8 cellular contexts compared by ENCODE assay signal in genomic region chr19:43950834-43951626, GRCh38. TPM values are rescaled to one million over a fixed set of nuclear protein-coding genes. Genes with fewer than 3 reads are reported as not detected.
DNase-seq lines count a peak whose midpoint lies in the region; ATAC-seq and TF ChIP-seq lines count a peak whose summit lies in the region.

Gene ZNF221 (plus strand): TSS chr19:43951228. CDS start chr19:43962727, 11,499 bp downstream.

- peak within 1 kb of the TSS; percentile 73 to 80 for H3K4me3 ChIP-seq in HCT116 (replicated peaks in 1 of 2; ENCODE audit: low read depth in 1 of 2, low read length in 2 of 2)
- H3K4me3 ChIP-seq in heart left ventricle, result peak within 1 kb of the TSS; percentile 57 to 95 (median 78)
- H3K4me3 ChIP-seq in parathyroid adenoma (ENCODE audit: low read depth, low read length), result peak within 1 kb of the TSS; percentile 100

- CTCF ChIA-PET in HCT116 (lab: Charles Lee), result interaction anchor here (0.8 to 1.2 kb wide), 3 partner anchors 16 to 283 kb away, joined by 3 to 8 read pairs (median 3); partner anchors contain the start of genes ZNF283 and ZNF45

- POLR2A ChIA-PET in HCT116 (lab: Charles Lee), result interaction anchor here (0.9 kb wide), 1 partner anchor 16 kb away, joined by 6 read pairs; the partner anchor contains the start of gene ZNF45

- peak within 1 kb of the TSS; percentile 96 for H3K27ac Mint-ChIP-seq in type B pancreatic cell

- H3K36me3 Mint-ChIP-seq in type B pancreatic cell, result peaks cover 34% of the 10 kb centered on the region

- H3K27ac ChIP-seq in HCT116 (ENCODE audit: low read depth, low read length) (peak within 1 kb of the TSS; percentile 56), heart left ventricle (peak within 1 kb of the TSS; percentile 18 to 85 (median 75)), parathyroid adenoma (peak within 1 kb of the TSS; percentile 2)

- H2AFZ ChIP-seq in HCT116 (ENCODE audit: low read depth, low read length, poor library complexity, severe bottlenecking), result peak within 1 kb of the TSS; percentile 100
- H2AFZ ChIP-seq in parathyroid adenoma, result peak within 1 kb of the TSS; percentile 88

- H3K4me1 Mint-ChIP-seq in type B pancreatic cell (ENCODE audit: unreplicated experiment), result peaks cover 12% of the 10 kb centered on the region

- peak within 1 kb of the TSS; percentile 100 for H3K4me3 Mint-ChIP-seq in type B pancreatic cell

- no peaks in the 10 kb centered on the region for H3K79me2 ChIP-seq in HCT116 (ENCODE audit: insufficient read depth, low read length)
- no peaks in the 10 kb centered on the region for H3K79me2 ChIP-seq in parathyroid adenoma

- H3K9ac ChIP-seq in HCT116 (ENCODE audit: low read length) (peak within 1 kb of the TSS; percentile 49), parathyroid adenoma (no peak within 1 kb of the TSS)

- ATAC-seq in HCT116 (peak; percentile 96), SK-N-SH treated with all-trans-retinoic acid at 6 μM for 48 hours (peak; percentile 100), heart left ventricle (peak; percentile 98 to 100 (median 100))

- TF ChIP-seq POLR2A in HCT116 (IDR thresholded peaks at IDR 0.05; ENCODE audit: borderline replicate concordance, extremely low read depth, insufficient read depth, insufficient read length) (no peak), heart left ventricle (IDR thresholded peaks at IDR 0.05) (no peak)

- peak; percentile 57 for TF ChIP-seq RAD21 in HCT116 (IDR thresholded peaks at IDR 0.05; ENCODE audit: low read depth)

- peaks cover 19% of the 10 kb centered on the region for H3K27me3 Mint-ChIP-seq in type B pancreatic cell

- H3K4me1 ChIP-seq in HCT116 (ENCODE audit: control insufficient read depth in 1 of 2, insufficient read depth in 2 of 2, low read length in 2 of 2) (peaks cover 2 to 4% of the 10 kb centered on the region in 2 experiments; a peak in 3 of 4 replicates), heart left ventricle (peaks cover 0 to 5% (median 0%) of the 10 kb centered on the region in 12 donors), parathyroid adenoma (no peaks in the 10 kb centered on the region)

- no peaks in the 10 kb centered on the region for H3K36me3 ChIP-seq in HCT116 (ENCODE audit: control insufficient read depth in 1 of 2, insufficient read depth in 2 of 2, low read length in 2 of 2)
- peaks cover 0 to 13% (median 0%) of the 10 kb centered on the region in 9 donors for H3K36me3 ChIP-seq in heart left ventricle
- H3K36me3 ChIP-seq in parathyroid adenoma (ENCODE audit: control insufficient read depth, insufficient read depth, low read length), result no peaks in the 10 kb centered on the region

- peak in 2 of 3 experiments; percentile 49 to 58; a peak in 4 of 6 replicates for TF ChIP-seq CTCF in HCT116 (IDR thresholded peaks at IDR 0.05 in 2 of 3, conservative IDR thresholded peaks at IDR 0.05 in 1 of 3; ENCODE audit: borderline replicate concordance in 1 of 3, insufficient read depth in 1 of 3, low read depth in 2 of 3, low read length in 2 of 3)
- TF ChIP-seq CTCF in heart left ventricle (IDR thresholded peaks at IDR 0.05), result peak; percentile 19 to 75 (median 44)
- TF ChIP-seq CTCF in parathyroid adenoma (IDR thresholded peaks at IDR 0.05), result peak; percentile 52
- peak; percentile 73 for TF ChIP-seq CTCF in type B pancreatic cell (conservative IDR thresholded peaks at IDR 0.05)

- H3K9me2 ChIP-seq in HCT116 (ENCODE audit: insufficient read depth), result no peaks in the 10 kb centered on the region

- DNase-seq in GM03348 (ENCODE audit: low spot score) (peak; percentile 96), HCT116 (ENCODE audit: low read depth, low spot score) (peak; percentile 95), NCI-H1048 (lab: John Stamatoyannopoulos, UW) (peak; percentile 57), amniotic epithelial cell (ENCODE audit: low read depth) (peak; percentile 100), heart left ventricle (peak; percentile 91 to 95 (median 93)), type B pancreatic cell (ENCODE audit: extremely low spot score, unreplicated experiment) (peak; percentile 86)

- H3K27me3 ChIP-seq in HCT116 (ENCODE audit: insufficient read depth, low read length) (no peaks in the 10 kb centered on the region), heart left ventricle (no peaks in the 10 kb centered on the region), parathyroid adenoma (ENCODE audit: control insufficient read depth, insufficient read depth, low read length) (no peaks in the 10 kb centered on the region)

- RAD21 ChIA-PET in HCT116 (lab: Charles Lee; ENCODE audit: low non-redundant PET in 1 of 2, low total read pairs in 2 of 2, uncharacterized antibody in 2 of 2, unreplicated experiment in 2 of 2), result interaction anchor here in 1 of 2 experiments (0.8 kb wide), 1 partner anchor 16 kb away, joined by 4 read pairs; the partner anchor contains the start of gene ZNF45

- no peaks in the 10 kb centered on the region for H4K20me1 ChIP-seq in HCT116 (ENCODE audit: insufficient read depth)

- WGBS in heart left ventricle, 4 donors, result 0 to 1% (median 0%) methylated on average over 34 to 40 of the region's 40 CpGs

- peaks cover 5 to 24% of the 10 kb centered on the region in 2 experiments; a peak in 3 of 4 replicates for H3K9me3 ChIP-seq in HCT116 (ENCODE audit: control insufficient read depth in 1 of 2, insufficient read depth in 1 of 2, low read depth in 1 of 2, low read length in 2 of 2)
- peaks cover 0 to 63% (median 16%) of the 10 kb centered on the region in 12 donors for H3K9me3 ChIP-seq in heart left ventricle
- no peaks in the 10 kb centered on the region for H3K9me3 ChIP-seq in parathyroid adenoma (ENCODE audit: control insufficient read depth, low read length)

- H3K9me3 Mint-ChIP-seq in type B pancreatic cell, result peaks cover 18% of the 10 kb centered on the region

- H3K4me2 ChIP-seq in HCT116 (ENCODE audit: low read length) (peak within 1 kb of the TSS; percentile 81), parathyroid adenoma (ENCODE audit: low read length) (peak within 1 kb of the TSS; percentile 85)

- intact Hi-C loops in HCT116 (cut with micrococcal nuclease), result loop anchor here (1.0 to 5.0 kb wide), 4 partner anchors 16 to 194 kb away; partner anchors contain the start of genes ZNF224, ZNF230 and ZNF45
- intact Hi-C loops in heart left ventricle (cut with DNase I), result loop anchor here in 4 of 10 donors (1.0 to 5.0 kb wide), 7 partner anchors 16 to 102 kb away; partner anchors contain the start of genes ZNF45 (in 2 of the 4), ZNF155 (in 1 of the 4) and ZNF223 (in 1 of the 4)

- TSS peak; percentile 81 for BruUV-seq in HCT116 (replicated peaks; lab: Mats Ljungman, UMichigan)

TF ChIP-seq in HCT116, 20 proteins besides CTCF, POLR2A, EP300 and RAD21 (continues in another document):
- TF ChIP-seq CEBPB (IDR thresholded peaks at IDR 0.05; ENCODE audit: low read depth), result peak; percentile 94
- TF ChIP-seq ZBTB33 (IDR thresholded peaks at IDR 0.05; ENCODE audit: extremely low read depth, insufficient replicate concordance, low read length), result peak; percentile 49
- TF ChIP-seq CBX3 (IDR thresholded peaks at IDR 0.05; ENCODE audit: low read depth), result peak; percentile 82; the same call in 1 of the 2 replicates
- peak; percentile 36 for TF ChIP-seq YY1 (IDR thresholded peaks at IDR 0.05; ENCODE audit: extremely low read depth, insufficient replicate concordance, low read depth, low read length)
- TF ChIP-seq POLR2AphosphoS5 (IDR thresholded peaks at IDR 0.05; ENCODE audit: low read depth, low read length), result peak; percentile 65
- no peak for TF ChIP-seq ZNF274 (IDR thresholded peaks at IDR 0.05; ENCODE audit: low read depth, low read length)

TF ChIP-seq in SK-N-SH treated with all-trans-retinoic acid at 6 μM for 48 hours, 23 proteins besides CTCF, POLR2A, EP300 and RAD21 (continues in another document):
- TF ChIP-seq SNAI2 (CRISPR knock-in tag; IDR thresholded peaks at IDR 0.05) (no peak), ZNF565 (CRISPR knock-in tag; conservative IDR thresholded peaks at IDR 0.05; ENCODE audit: low read depth) (no peak), ARNTL (CRISPR knock-in tag; IDR thresholded peaks at IDR 0.05; ENCODE audit: borderline replicate concordance, low read depth) (no peak), GLIS3 (CRISPR knock-in tag; IDR thresholded peaks at IDR 0.05) (no peak), BACH2 (CRISPR knock-in tag; IDR thresholded peaks at IDR 0.05; ENCODE audit: borderline replicate concordance) (no peak), ZFP3 (CRISPR knock-in tag; IDR thresholded peaks at IDR 0.05) (no peak), OSR1 (CRISPR knock-in tag; IDR thresholded peaks at IDR 0.05) (no peak), ZC3H10 (CRISPR knock-in tag; IDR thresholded peaks at IDR 0.05) (no peak), PATZ1 (CRISPR knock-in tag; IDR thresholded peaks at IDR 0.05; ENCODE audit: borderline replicate concordance) (no peak), RARB (CRISPR knock-in tag; IDR thresholded peaks at IDR 0.05) (no peak)
- TF ChIP-seq, protein P1, sequence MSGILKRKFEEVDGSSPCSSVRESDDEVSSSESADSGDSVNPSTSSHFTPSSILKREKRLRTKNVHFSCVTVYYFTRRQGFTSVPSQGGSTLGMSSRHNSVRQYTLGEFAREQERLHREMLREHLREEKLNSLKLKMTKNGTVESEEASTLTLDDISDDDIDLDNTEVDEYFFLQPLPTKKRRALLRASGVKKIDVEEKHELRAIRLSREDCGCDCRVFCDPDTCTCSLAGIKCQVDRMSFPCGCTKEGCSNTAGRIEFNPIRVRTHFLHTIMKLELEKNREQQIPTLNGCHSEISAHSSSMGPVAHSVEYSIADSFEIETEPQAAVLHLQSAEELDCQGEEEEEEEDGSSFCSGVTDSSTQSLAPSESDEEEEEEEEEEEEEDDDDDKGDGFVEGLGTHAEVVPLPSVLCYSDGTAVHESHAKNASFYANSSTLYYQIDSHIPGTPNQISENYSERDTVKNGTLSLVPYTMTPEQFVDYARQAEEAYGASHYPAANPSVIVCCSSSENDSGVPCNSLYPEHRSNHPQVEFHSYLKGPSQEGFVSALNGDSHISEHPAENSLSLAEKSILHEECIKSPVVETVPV (CRISPR knock-in tag; IDR thresholded peaks at IDR 0.05), result no peak

RNA-seq across cellular contexts. Expression of gene ZNF221, which starts in this region (rescaled TPM):
- total RNA-seq in HCT116 (2021; ENCODE audit: unreplicated experiment) (2.5 TPM), heart left ventricle (1 to 10 TPM; 2.6 to 6.7 (median 3.9) TPM), type B pancreatic cell (ENCODE audit: low replicate concordance) (7.6 and 12.2 TPM in 2 replicates)
- 0.67 and 1.5 TPM in 2 replicates for polyA plus RNA-seq in HCT116 (2012)
- 1 to 10 TPM; 2.4 to 2.9 TPM for polyA plus RNA-seq in heart left ventricle

Comparison
In these comparisons a context has a peak if more than half of its experiments do, and no peak if none do; other contexts are left out.
1. Peak in every context shown above with its lines: DNase-seq, ATAC-seq, H3K4me3 ChIP-seq and H3K27ac ChIP-seq.
2. H3K27ac ChIP-seq: peak in every context shown above with its lines; median percentile 75 in heart left ventricle; 56 in HCT116; 2 in parathyroid adenoma.